12 cellular contexts compared by ENCODE assay signal in the genomic region with DNA sequence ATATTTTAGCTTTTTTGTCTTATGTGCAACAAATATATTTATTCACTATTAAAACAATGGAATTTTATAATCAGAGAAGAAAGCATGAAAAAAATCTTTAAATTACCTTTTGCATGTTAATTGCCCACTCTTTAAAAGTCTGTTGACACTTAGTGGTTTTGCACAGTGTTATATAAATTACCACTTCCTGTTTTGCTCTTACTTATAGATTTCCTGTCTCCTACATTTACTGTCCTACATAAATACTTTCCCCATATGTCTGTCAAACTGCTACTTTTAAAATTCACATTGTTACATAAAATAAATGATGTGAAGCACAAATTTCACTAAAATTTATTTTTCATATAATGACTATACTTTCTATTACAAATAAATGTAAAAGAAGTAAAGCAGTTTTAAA.
DNase-seq lines count a peak whose midpoint lies in the region; ATAC-seq and TF ChIP-seq lines count a peak whose summit lies in the region.
"Had no signal": no experiment of that assay in that cellular context is flagged by ENCODE, and none has a peak within 500 bp of the region (broad histone marks: within the 10 kb centered on the region; RNA-seq: fewer than 3 reads in every experiment).

No MANE protein-coding gene starts in this region.

- intact Hi-C loops in Right ventricle myocardium superior (cut with DNase I) = no loop called here

- H3K4me3 ChIP-seq in HL-60 (replicated peaks; ENCODE audit: insufficient read depth, low read length) = no peak overlapping the region
- H3K4me3 ChIP-seq: lung had no signal

- no peak for DNase-seq in HL-60 (ENCODE audit: low read depth in 1 of 2, low spot score in 1 of 2)
- DNase-seq in central memory CD4-positive, alpha-beta T cell = peak; percentile 5
- no peak for DNase-seq in SW 1271 (lab: John Stamatoyannopoulos, UW)
- no peak for DNase-seq in GM03348 (ENCODE audit: low spot score)
- DNase-seq in Right ventricle myocardium superior = no peak
- DNase-seq: NCI-H526 treated with DMSO at 0.1 percent for 48 hours had no signal

- peak overlapping the region; percentile 21 for H3K27ac ChIP-seq in HL-60 (replicated peaks)

- H3K27me3 ChIP-seq in HL-60 (ENCODE audit: insufficient read depth, poor library complexity, severe bottlenecking) = no peaks in the 10 kb centered on the region

- ATAC-seq in GM18868 (IDR thresholded peaks at IDR 0.05; ENCODE audit: unreplicated experiment) (peak; percentile 69), HG02623 (IDR thresholded peaks at IDR 0.05; ENCODE audit: unreplicated experiment) (peak; percentile 64), HG03280 (IDR thresholded peaks at IDR 0.05; ENCODE audit: unreplicated experiment) (no peak), Right ventricle myocardium superior (ENCODE audit: poor library complexity) (no peak)
- ATAC-seq: activated CD4-positive, CD25-positive, alpha-beta regulatory T cell treated with anti-CD3 and anti-CD28 coated beads, Interleukin-2, amount 50 U/mL, for 24 hours; sciatic nerve had no signal

- TF ChIP-seq CTCF in HL-60 (IDR thresholded peaks at IDR 0.05; ENCODE audit: insufficient read depth, low read length) = no peak

Comparison
In these comparisons a context has a peak if more than half of its experiments do, and no peak if none do; other contexts are left out.
1. ATAC-seq: peak in GM18868 (single experiment) and HG02623 (single experiment); none in HG03280 (single experiment) and Right ventricle myocardium superior (single experiment).